Comparison of ENCODE assay signal across 15 cellular contexts in the genomic region with DNA sequence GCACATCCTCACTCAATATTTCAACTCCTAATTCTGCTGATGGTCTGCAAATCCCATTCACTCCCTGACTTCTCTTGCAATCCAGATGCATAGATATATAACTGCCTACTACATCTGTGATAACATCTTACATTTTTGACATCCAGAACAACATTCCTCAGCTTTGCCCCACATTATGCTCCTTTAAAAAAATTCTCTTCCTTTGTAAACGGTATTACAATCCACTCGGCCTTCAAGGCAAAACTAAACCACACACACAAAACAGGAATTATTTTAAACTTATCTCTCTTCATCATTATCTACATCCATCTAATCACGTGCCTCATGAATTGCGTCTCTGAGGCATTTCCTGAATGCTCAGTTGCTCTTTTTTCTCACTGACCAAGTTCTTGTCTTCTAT.
DNase-seq lines count a peak whose midpoint lies in the region; ATAC-seq and TF ChIP-seq lines count a peak whose summit lies in the region.
"Had no signal": no experiment of that assay in that cellular context is flagged by ENCODE, and none has a peak within 500 bp of the region (broad histone marks: within the 10 kb centered on the region; RNA-seq: fewer than 3 reads in every experiment).

No MANE protein-coding gene starts in this region.

- no peak overlapping the region for H3K4me2 ChIP-seq in osteoblast (ENCODE audit: insufficient read depth, low read length)
- H3K4me2 ChIP-seq: GM23338 had no signal

- WGBS in stomach, 5 donors, result 40 to 62% (median 60%) methylated on average over 4 of the region's 4 CpGs
- WGBS in lower leg skin, 2 donors, result 35 to 47% methylated on average over 4 of the region's 4 CpGs

- no peaks in the 10 kb centered on the region for H4K20me1 ChIP-seq in osteoblast (ENCODE audit: insufficient read depth, low read length)

- H3K27ac ChIP-seq in osteoblast (ENCODE audit: low read depth, low read length) (no peak overlapping the region), stomach (no peak overlapping the region)

- no peak overlapping the region for H3K4me3 ChIP-seq in adipocyte (ENCODE audit: low read length)
- H3K4me3 ChIP-seq in fibroblast of the aortic adventitia (ENCODE audit: low read depth, low read length), result no peak overlapping the region
- H3K4me3 ChIP-seq in osteoblast (ENCODE audit: insufficient read depth, low read length), result no peak overlapping the region
- no peak overlapping the region for H3K4me3 ChIP-seq in stomach
- H3K4me3 ChIP-seq in lower leg skin (ENCODE audit: low read depth, poor library complexity, severe bottlenecking), result no peak overlapping the region
- H3K4me3 ChIP-seq: GM23338 had no signal

- no peak for TF ChIP-seq EP300 in stomach (IDR thresholded peaks at IDR 0.05)

- H3K27me3 ChIP-seq in adipocyte (replicated peaks; ENCODE audit: control insufficient read depth, insufficient read depth, low read length), result no peaks in the 10 kb centered on the region
- no peaks in the 10 kb centered on the region for H3K27me3 ChIP-seq in osteoblast (ENCODE audit: insufficient read depth, low read length)
- no peaks in the 10 kb centered on the region for H3K27me3 ChIP-seq in stomach
- H3K27me3 ChIP-seq: BE2C had no signal

- H3K4me1 ChIP-seq in adipocyte (ENCODE audit: control insufficient read depth, insufficient read depth, low read length) (peaks cover 9% of the 10 kb centered on the region), osteoblast (ENCODE audit: insufficient read depth, low read length) (no peaks in the 10 kb centered on the region), stomach (no peaks in the 10 kb centered on the region)
- H3K4me1 ChIP-seq: BE2C, Caco-2 had no signal

- ATAC-seq in HG02623 (IDR thresholded peaks at IDR 0.05; ENCODE audit: unreplicated experiment), result no peak
- ATAC-seq: GM23338, HepG2 had no signal

- intact Hi-C loops in stomach (cut with DNase I; ENCODE audit: low total_unique reads) (no loop called here), lower leg skin (cut with DNase I; ENCODE audit: low total_unique reads) (no loop called here)

- H3K9me3 ChIP-seq in adipocyte (ENCODE audit: control insufficient read depth, low read length) (no peaks in the 10 kb centered on the region), osteoblast (ENCODE audit: low read depth, low read length) (no peaks in the 10 kb centered on the region), stomach (no peaks in the 10 kb centered on the region)
- H3K9me3 ChIP-seq: BE2C, Caco-2 had no signal

- DNase-seq in GM03348 (ENCODE audit: low spot score), result peak; percentile 10
- DNase-seq in adipocyte (ENCODE audit: low read depth), result peak; percentile 10
- peak; percentile 2 for DNase-seq in fibroblast of the aortic adventitia (ENCODE audit: low read depth)
- DNase-seq in osteoblast (ENCODE audit: insufficient read length, low spot score, missing footprints), result peak; percentile 8
- DNase-seq in stomach, result no peak
- no peak for DNase-seq in lower leg skin (ENCODE audit: low spot score in 2 of 2)
- DNase-seq: BE2C; C1 segment of cervical spinal cord; Caco-2; CD4-positive, CD25-positive, alpha-beta regulatory T cell; CD8-positive, alpha-beta memory T cell; HCEC 1CT had no signal

- no peak overlapping the region for H3K9ac ChIP-seq in adipocyte (ENCODE audit: low read length)

- TF ChIP-seq CTCF in fibroblast of the aortic adventitia (IDR thresholded peaks at IDR 0.05; ENCODE audit: insufficient read depth, low read length) (no peak), osteoblast (IDR thresholded peaks at IDR 0.05; ENCODE audit: extremely low read depth, low read depth, low read length) (no peak), stomach (IDR thresholded peaks at IDR 0.05) (no peak), lower leg skin (IDR thresholded peaks at IDR 0.05) (no peak)

- no peaks in the 10 kb centered on the region for H3K36me3 ChIP-seq in adipocyte (ENCODE audit: control insufficient read depth, insufficient read depth, low read length, severe bottlenecking)
- H3K36me3 ChIP-seq in osteoblast (ENCODE audit: insufficient read depth, low read length), result no peaks in the 10 kb centered on the region
- no peaks in the 10 kb centered on the region for H3K36me3 ChIP-seq in stomach
- H3K36me3 ChIP-seq: BE2C had no signal

- TF ChIP-seq POLR2A in stomach (IDR thresholded peaks at IDR 0.05) (no peak), lower leg skin (IDR thresholded peaks at IDR 0.05) (no peak)

- H2AFZ ChIP-seq in osteoblast (ENCODE audit: low read length), result no peak overlapping the region
- H2AFZ ChIP-seq: GM23338 had no signal

- no peaks in the 10 kb centered on the region for H3K79me2 ChIP-seq in osteoblast (ENCODE audit: insufficient read depth, low read length)

Comparison
In these comparisons a context has a peak if more than half of its experiments do, and no peak if none do; other contexts are left out.
1. DNase-seq: peak in GM03348 (single experiment), adipocyte (single experiment), fibroblast of the aortic adventitia (single experiment) and osteoblast (single experiment); none in stomach (single experiment) and lower leg skin (0 of 2).